8 cellular contexts compared by ENCODE assay signal in genomic region chr12:96906849-96907664, GRCh38. TPM values are rescaled to one million over a fixed set of nuclear protein-coding genes. Genes with fewer than 3 reads are reported as not detected.
DNase-seq lines count a peak whose midpoint lies in the region; ATAC-seq and TF ChIP-seq lines count a peak whose summit lies in the region.

NEDD1 (plus strand) TSS chr12:96907257; CDS start chr12:96909760, 2,503 bp downstream.

- peaks cover 21% of the 10 kb centered on the region for H3K36me3 Mint-ChIP-seq in HFFc6 (ENCODE audit: low read depth)
- H3K36me3 Mint-ChIP-seq in activated naive CD8-positive, alpha-beta T cell treated with anti-CD3 and anti-CD28 coated beads, Interleukin-2, amount 50 U/mL, for 24 hours (ENCODE audit: low read depth): peaks cover 22% of the 10 kb centered on the region

- H3K27ac ChIP-seq in cardiac muscle cell: peak within 1 kb of the TSS; percentile 57
- peak within 1 kb of the TSS; percentile 59 for H3K27ac ChIP-seq in trophoblast cell (ENCODE audit: low read depth, low read length)
- peak within 1 kb of the TSS; percentile 84 to 87 for H3K27ac ChIP-seq in tibial artery

- H3K4me3 ChIP-seq in GM12864 (ENCODE audit: low read depth, low read length): peak within 1 kb of the TSS; percentile 83
- H3K4me3 ChIP-seq in cardiac muscle cell: peak within 1 kb of the TSS; percentile 50
- peak within 1 kb of the TSS; percentile 85 for H3K4me3 ChIP-seq in trophoblast cell (ENCODE audit: low read depth, low read length)
- H3K4me3 ChIP-seq in tibial artery: peak within 1 kb of the TSS; percentile 91

- peaks cover 10% of the 10 kb centered on the region for H3K79me1 ChIP-seq in trophoblast cell (ENCODE audit: low read length)

- peak within 1 kb of the TSS; percentile 96 for H3K14ac ChIP-seq in trophoblast cell (ENCODE audit: low read length)

- peak within 1 kb of the TSS; percentile 26 for H3K4ac ChIP-seq in trophoblast cell (ENCODE audit: low read depth, low read length)

- no peaks in the 10 kb centered on the region for H3K36me3 ChIP-seq in cardiac muscle cell
- H3K36me3 ChIP-seq in trophoblast cell (ENCODE audit: control insufficient read depth in 1 of 2, insufficient read depth in 2 of 2, low read length in 2 of 2): no peaks in the 10 kb centered on the region
- no peaks in the 10 kb centered on the region for H3K36me3 ChIP-seq in tibial artery

- no peaks in the 10 kb centered on the region for H3K9me3 ChIP-seq in cardiac muscle cell (ENCODE audit: low read depth)
- no peaks in the 10 kb centered on the region for H3K9me3 ChIP-seq in trophoblast cell (ENCODE audit: insufficient read depth, low read depth, low read length)
- no peaks in the 10 kb centered on the region for H3K9me3 ChIP-seq in tibial artery

- H3K9ac ChIP-seq in trophoblast cell (ENCODE audit: low read length): peak within 1 kb of the TSS; percentile 34

- H2AK5ac ChIP-seq in trophoblast cell (ENCODE audit: low read length): peak within 1 kb of the TSS; percentile 76

- DNase-seq in GM12864 (ENCODE audit: low read depth) (peak; percentile 40), HFFc6 (peak; percentile 70), MV-4-11 (lab: John Stamatoyannopoulos, UW) (peak; percentile 59), T follicular helper cell (ENCODE audit: low read depth) (peak; percentile 68), cardiac muscle cell (ENCODE audit: low read depth in 1 of 2, low spot score in 1 of 2) (peak; percentile 82 to 91), trophoblast cell (peak; percentile 61 to 75), tibial artery (peak; percentile 79 to 87)
- DNase-seq in activated naive CD8-positive, alpha-beta T cell treated with anti-CD3 and anti-CD28 coated beads, Interleukin-2, amount 50 U/mL, for 24 hours: peak; percentile 89

- H3K27me3 ChIP-seq in cardiac muscle cell (no peaks in the 10 kb centered on the region), trophoblast cell (ENCODE audit: insufficient read depth, low read length) (no peaks in the 10 kb centered on the region), tibial artery (no peaks in the 10 kb centered on the region)

- peaks cover 11% of the 10 kb centered on the region for H3K79me2 ChIP-seq in trophoblast cell (ENCODE audit: control insufficient read depth, insufficient read depth, low read length, poor library complexity)

- peak within 1 kb of the TSS; percentile 88 for H3K4me2 ChIP-seq in trophoblast cell (ENCODE audit: low read length)

- H4K8ac ChIP-seq in trophoblast cell (ENCODE audit: low read depth, low read length): peak within 1 kb of the TSS; percentile 98

- peak within 1 kb of the TSS; percentile 92 for H2BK120ac ChIP-seq in trophoblast cell (ENCODE audit: insufficient read depth, low read length, poor library complexity)

- H3K4me1 ChIP-seq in cardiac muscle cell (ENCODE audit: low read depth) (peaks cover 34% of the 10 kb centered on the region), trophoblast cell (ENCODE audit: control insufficient read depth in 1 of 2, insufficient read depth in 2 of 2, low read length in 2 of 2) (peaks cover 0 to 5% of the 10 kb centered on the region in 2 experiments), tibial artery (peaks cover 0 to 18% (median 8%) of the 10 kb centered on the region in 4 donors)

- H3K18ac ChIP-seq in trophoblast cell (ENCODE audit: low read length): peak within 1 kb of the TSS; percentile 80

- no peaks in the 10 kb centered on the region for H3K9me3 Mint-ChIP-seq in HFFc6
- no peaks in the 10 kb centered on the region for H3K9me3 Mint-ChIP-seq in activated naive CD8-positive, alpha-beta T cell treated with anti-CD3 and anti-CD28 coated beads, Interleukin-2, amount 50 U/mL, for 24 hours

- peak; percentile 85 for ATAC-seq in activated naive CD8-positive, alpha-beta T cell treated with anti-CD3 and anti-CD28 coated beads, Interleukin-2, amount 50 U/mL, for 24 hours

- H4K12ac ChIP-seq in trophoblast cell (ENCODE audit: low read depth, low read length): peak within 1 kb of the TSS; percentile 86

- H2BK5ac ChIP-seq in trophoblast cell (ENCODE audit: low read depth, low read length, poor library complexity): peak within 1 kb of the TSS; percentile 83

- no peaks in the 10 kb centered on the region for H3K27me3 Mint-ChIP-seq in HFFc6 (ENCODE audit: insufficient read depth)
- peaks cover 6% of the 10 kb centered on the region for H3K27me3 Mint-ChIP-seq in activated naive CD8-positive, alpha-beta T cell treated with anti-CD3 and anti-CD28 coated beads, Interleukin-2, amount 50 U/mL, for 24 hours

- H4K91ac ChIP-seq in trophoblast cell (ENCODE audit: low read depth, low read length): peak within 1 kb of the TSS; percentile 82

- H3K27ac Mint-ChIP-seq in HFFc6: peak within 1 kb of the TSS; percentile 97
- H3K27ac Mint-ChIP-seq in activated naive CD8-positive, alpha-beta T cell treated with anti-CD3 and anti-CD28 coated beads, Interleukin-2, amount 50 U/mL, for 24 hours: peak within 1 kb of the TSS; percentile 96

- H3K4me3 Mint-ChIP-seq in HFFc6: peak within 1 kb of the TSS; percentile 99
- H3K4me3 Mint-ChIP-seq in activated naive CD8-positive, alpha-beta T cell treated with anti-CD3 and anti-CD28 coated beads, Interleukin-2, amount 50 U/mL, for 24 hours: peak within 1 kb of the TSS; percentile 96

- WGBS in trophoblast cell (ENCODE audit: extremely low coverage, insufficient coverage, insufficient read length): no CpG with 5 or more reads among the region's 68 CpGs

- H2AFZ ChIP-seq in trophoblast cell (ENCODE audit: insufficient read depth, low read length, poor library complexity): peak within 1 kb of the TSS; percentile 95

- TF ChIP-seq CTCF in GM12864 (IDR thresholded peaks at IDR 0.05; ENCODE audit: low read depth, low read length, missing control alignments) (no peak), HFFc6 (IDR thresholded peaks at IDR 0.05) (no peak), cardiac muscle cell (IDR thresholded peaks at IDR 0.05; ENCODE audit: low read depth, low read length) (no peak), tibial artery (IDR thresholded peaks at IDR 0.05) (no peak)

- no peak within 1 kb of the TSS for H3K23ac ChIP-seq in trophoblast cell (ENCODE audit: low read length)

- peak within 1 kb of the TSS; percentile 65 for H2BK12ac ChIP-seq in trophoblast cell (ENCODE audit: low read length)

- intact Hi-C loops in tibial artery (cut with DNase I; ENCODE audit: low total_unique reads): no loop called here

- H3K4me1 Mint-ChIP-seq in HFFc6 (ENCODE audit: low read depth): peaks cover 53% of the 10 kb centered on the region
- H3K4me1 Mint-ChIP-seq in activated naive CD8-positive, alpha-beta T cell treated with anti-CD3 and anti-CD28 coated beads, Interleukin-2, amount 50 U/mL, for 24 hours: peaks cover 46% of the 10 kb centered on the region

RNA-seq across cellular contexts. Expression of gene NEDD1, which starts in this region (rescaled TPM):
- total RNA-seq in HFFc6 (2021; fragmentation: NEBNext Ultra II Directional; extraction: Animal tissue kit (Norgen Biotek cat#: 25700)): 100 to 1,000 TPM in 2 of 6 experiments, 10 to 100 TPM in 4; 51.1 to 106 (median 60.7) TPM
- total RNA-seq in cardiac muscle cell: 15.9 and 19.2 TPM in 2 replicates
- polyA plus RNA-seq in cardiac muscle cell: 22.0 and 30.6 TPM in 2 replicates
- 17.4 and 19.7 TPM in 2 replicates for polyA plus RNA-seq in trophoblast cell (2013)

Comparison
In these comparisons a context has a peak if more than half of its experiments do, and no peak if none do; other contexts are left out.
1. Peak in every context shown above with its lines: DNase-seq, ATAC-seq, H3K4me3 ChIP-seq and H3K27ac ChIP-seq.